Comparison of ENCODE assay signal across 9 cellular contexts in the genomic region with DNA sequence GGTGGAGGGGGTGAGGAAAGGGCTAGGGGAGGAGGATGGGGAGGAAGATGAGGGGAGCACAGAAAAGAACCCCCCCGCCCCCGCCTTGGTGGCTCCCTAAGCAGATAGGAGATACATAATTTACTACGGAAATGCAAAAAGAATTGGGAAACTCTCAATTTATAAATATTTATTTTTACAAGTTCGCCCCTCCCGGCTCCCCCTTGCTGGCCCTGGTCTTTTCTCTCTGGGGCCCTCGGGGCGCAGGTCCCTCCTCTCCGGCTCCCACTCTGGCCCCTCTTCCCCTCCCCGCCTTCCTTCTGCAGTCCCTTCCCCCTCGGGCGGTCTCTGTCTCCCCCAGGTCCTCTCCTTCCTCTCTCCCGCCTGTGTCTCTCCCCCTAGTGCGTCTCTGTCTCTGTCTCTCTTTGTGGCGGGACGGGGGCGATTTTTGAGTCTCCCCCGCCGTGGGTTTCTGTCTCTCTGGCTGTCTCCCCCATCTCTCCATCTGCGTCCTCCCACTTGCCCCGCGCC.
DNase-seq lines count a peak whose midpoint lies in the region; ATAC-seq and TF ChIP-seq lines count a peak whose summit lies in the region.
"Had no signal": no experiment of that assay in that cellular context is flagged by ENCODE, and none has a peak within 500 bp of the region (broad histone marks: within the 10 kb centered on the region; RNA-seq: fewer than 3 reads in every experiment).

No MANE protein-coding gene starts in this region.

- peaks cover 3% of the 10 kb centered on the region for H3K4me1 Mint-ChIP-seq in activated naive CD8-positive, alpha-beta T cell treated with anti-CD3 and anti-CD28 coated beads, Interleukin-2, amount 10 ng/mL, durations not matched to agents 7 days and 5 days
- peaks cover 9% of the 10 kb centered on the region for H3K4me1 Mint-ChIP-seq in stimulated activated effector memory CD8-positive, alpha-beta T cell treated with anti-CD3 and anti-CD28 coated beads, Interleukin-12 subunit alpha, Interleukin-12 subunit beta, amount 100 ng/mL, for 72 hours

- no peaks in the 10 kb centered on the region for H3K27me3 ChIP-seq in iPS-15b (ENCODE audit: control insufficient read depth, insufficient read depth, low read length)

- H3K4me3 Mint-ChIP-seq in activated naive CD8-positive, alpha-beta T cell treated with anti-CD3 and anti-CD28 coated beads, Interleukin-2, amount 10 ng/mL, durations not matched to agents 7 days and 5 days, result peak overlapping the region; percentile 43
- H3K4me3 Mint-ChIP-seq in stimulated activated effector memory CD8-positive, alpha-beta T cell treated with anti-CD3 and anti-CD28 coated beads, Interleukin-12 subunit alpha, Interleukin-12 subunit beta, amount 100 ng/mL, for 72 hours, result peak overlapping the region; percentile 20

- H3K27ac Mint-ChIP-seq in activated naive CD8-positive, alpha-beta T cell treated with anti-CD3 and anti-CD28 coated beads, Interleukin-2, amount 10 ng/mL, durations not matched to agents 7 days and 5 days, result peak overlapping the region; percentile 4
- peak overlapping the region; percentile 37 for H3K27ac Mint-ChIP-seq in stimulated activated effector memory CD8-positive, alpha-beta T cell treated with anti-CD3 and anti-CD28 coated beads, Interleukin-12 subunit alpha, Interleukin-12 subunit beta, amount 100 ng/mL, for 72 hours

- peak; percentile 37 to 42 for DNase-seq in Kasumi-1 (lab: John Stamatoyannopoulos, UW)
- DNase-seq in activated naive CD8-positive, alpha-beta T cell treated with anti-CD3 and anti-CD28 coated beads, Interleukin-2, amount 10 ng/mL, durations not matched to agents 7 days and 5 days, result no peak
- no peak for DNase-seq in stimulated activated effector memory CD8-positive, alpha-beta T cell treated with anti-CD3 and anti-CD28 coated beads, Interleukin-12 subunit alpha, Interleukin-12 subunit beta, amount 100 ng/mL, for 72 hours (ENCODE audit: low spot score in 2 of 2)
- no peak for DNase-seq in NCI-H226
- DNase-seq in amniotic stem cell (lab: John Stamatoyannopoulos, UW), result no peak
- DNase-seq in GM10266 (ENCODE audit: extremely low spot score), result no peak
- DNase-seq: NCI-H446 treated with DMSO at 0.1 percent for 48 hours; stimulated activated CD4-positive, alpha-beta T cell treated with anti-CD3 and anti-CD28 coated beads, Interleukin-4, amount 100 ng/mL, for 4 hours had no signal

- H3K4me3 ChIP-seq in iPS-15b (ENCODE audit: low read depth, low read length), result peak overlapping the region; percentile 55

- H3K27me3 Mint-ChIP-seq in activated naive CD8-positive, alpha-beta T cell treated with anti-CD3 and anti-CD28 coated beads, Interleukin-2, amount 10 ng/mL, durations not matched to agents 7 days and 5 days, result peaks cover 10% of the 10 kb centered on the region

- ATAC-seq in activated naive CD8-positive, alpha-beta T cell treated with anti-CD3 and anti-CD28 coated beads, Interleukin-2, amount 10 ng/mL, durations not matched to agents 7 days and 5 days (ENCODE audit: low read depth), result no peak
- ATAC-seq in stimulated activated effector memory CD8-positive, alpha-beta T cell treated with anti-CD3 and anti-CD28 coated beads, Interleukin-12 subunit alpha, Interleukin-12 subunit beta, amount 100 ng/mL, for 72 hours, result no peak

- TF ChIP-seq CTCF in GM10266 (IDR thresholded peaks at IDR 0.05; ENCODE audit: control insufficient read depth, insufficient read depth, low read depth, missing control alignments), result no peak

- peaks cover 7% of the 10 kb centered on the region for H3K9me3 Mint-ChIP-seq in activated naive CD8-positive, alpha-beta T cell treated with anti-CD3 and anti-CD28 coated beads, Interleukin-2, amount 10 ng/mL, durations not matched to agents 7 days and 5 days
- peaks cover 3% of the 10 kb centered on the region for H3K9me3 Mint-ChIP-seq in stimulated activated effector memory CD8-positive, alpha-beta T cell treated with anti-CD3 and anti-CD28 coated beads, Interleukin-12 subunit alpha, Interleukin-12 subunit beta, amount 100 ng/mL, for 72 hours

- peaks cover 2% of the 10 kb centered on the region for H3K4me1 ChIP-seq in iPS-15b (ENCODE audit: control insufficient read depth, insufficient read depth, low read length)

- no peaks in the 10 kb centered on the region for H3K9me3 ChIP-seq in iPS-15b (ENCODE audit: control insufficient read depth, insufficient read depth, low read length)

- H3K9ac ChIP-seq in iPS-15b (ENCODE audit: low read depth, low read length), result no peak overlapping the region

- H3K36me3 Mint-ChIP-seq in activated naive CD8-positive, alpha-beta T cell treated with anti-CD3 and anti-CD28 coated beads, Interleukin-2, amount 10 ng/mL, durations not matched to agents 7 days and 5 days, result no peaks in the 10 kb centered on the region
- no peaks in the 10 kb centered on the region for H3K36me3 Mint-ChIP-seq in stimulated activated effector memory CD8-positive, alpha-beta T cell treated with anti-CD3 and anti-CD28 coated beads, Interleukin-12 subunit alpha, Interleukin-12 subunit beta, amount 100 ng/mL, for 72 hours

- no peaks in the 10 kb centered on the region for H3K36me3 ChIP-seq in iPS-15b (ENCODE audit: control insufficient read depth, insufficient read depth, low read length)

- POLR2A ChIA-PET in activated naive CD8-positive, alpha-beta T cell treated with anti-CD3 and anti-CD28 coated beads, Interleukin-2, amount 10 ng/mL, durations not matched to agents 7 days and 5 days (lab: Charles Lee), result no interaction called here

Comparison
In these comparisons a context has a peak if more than half of its experiments do, and no peak if none do; other contexts are left out.
1. DNase-seq: peak in Kasumi-1 (2 of 2); none in activated naive CD8-positive, alpha-beta T cell treated with anti-CD3 and anti-CD28 coated beads, Interleukin-2, amount 10 ng/mL, durations not matched to agents 7 days and 5 days (single experiment), stimulated activated effector memory CD8-positive, alpha-beta T cell treated with anti-CD3 and anti-CD28 coated beads, Interleukin-12 subunit alpha, Interleukin-12 subunit beta, amount 100 ng/mL, for 72 hours (0 of 2), NCI-H226 (single experiment), amniotic stem cell (single experiment) and GM10266 (single experiment).